Comparison of ENCODE assay signal across 2 cellular contexts in the genomic region with DNA sequence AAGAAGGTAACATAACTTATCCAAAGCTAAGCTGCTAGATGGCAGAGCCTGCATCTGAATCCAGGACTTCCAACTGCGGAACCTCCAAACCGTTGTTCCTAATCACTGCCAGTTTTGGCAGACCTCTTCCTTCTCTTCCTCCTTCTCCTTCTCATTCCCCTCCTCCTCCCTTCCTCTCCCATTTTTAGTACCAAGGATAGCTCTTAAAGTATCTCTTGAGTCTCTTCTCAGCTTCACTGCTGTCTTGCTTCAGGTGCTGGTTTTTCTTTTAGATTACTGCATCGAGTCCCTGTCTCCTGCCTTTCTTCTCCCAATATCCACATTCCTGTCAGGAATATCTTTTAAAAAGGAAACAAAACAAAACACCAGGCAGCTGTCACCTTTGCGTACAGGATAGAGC.
A peak's percentile ranks its signal among the peaks of the same experiment; 100 is the strongest.
TF ChIP-seq lines count a peak whose summit lies in the region.

No MANE protein-coding gene starts in this region.

TF ChIP-seq in HEK293, 187 proteins besides CTCF, POLR2A, EP300 and RAD21 (continued from another document):
- TF ChIP-seq, protein P1, sequence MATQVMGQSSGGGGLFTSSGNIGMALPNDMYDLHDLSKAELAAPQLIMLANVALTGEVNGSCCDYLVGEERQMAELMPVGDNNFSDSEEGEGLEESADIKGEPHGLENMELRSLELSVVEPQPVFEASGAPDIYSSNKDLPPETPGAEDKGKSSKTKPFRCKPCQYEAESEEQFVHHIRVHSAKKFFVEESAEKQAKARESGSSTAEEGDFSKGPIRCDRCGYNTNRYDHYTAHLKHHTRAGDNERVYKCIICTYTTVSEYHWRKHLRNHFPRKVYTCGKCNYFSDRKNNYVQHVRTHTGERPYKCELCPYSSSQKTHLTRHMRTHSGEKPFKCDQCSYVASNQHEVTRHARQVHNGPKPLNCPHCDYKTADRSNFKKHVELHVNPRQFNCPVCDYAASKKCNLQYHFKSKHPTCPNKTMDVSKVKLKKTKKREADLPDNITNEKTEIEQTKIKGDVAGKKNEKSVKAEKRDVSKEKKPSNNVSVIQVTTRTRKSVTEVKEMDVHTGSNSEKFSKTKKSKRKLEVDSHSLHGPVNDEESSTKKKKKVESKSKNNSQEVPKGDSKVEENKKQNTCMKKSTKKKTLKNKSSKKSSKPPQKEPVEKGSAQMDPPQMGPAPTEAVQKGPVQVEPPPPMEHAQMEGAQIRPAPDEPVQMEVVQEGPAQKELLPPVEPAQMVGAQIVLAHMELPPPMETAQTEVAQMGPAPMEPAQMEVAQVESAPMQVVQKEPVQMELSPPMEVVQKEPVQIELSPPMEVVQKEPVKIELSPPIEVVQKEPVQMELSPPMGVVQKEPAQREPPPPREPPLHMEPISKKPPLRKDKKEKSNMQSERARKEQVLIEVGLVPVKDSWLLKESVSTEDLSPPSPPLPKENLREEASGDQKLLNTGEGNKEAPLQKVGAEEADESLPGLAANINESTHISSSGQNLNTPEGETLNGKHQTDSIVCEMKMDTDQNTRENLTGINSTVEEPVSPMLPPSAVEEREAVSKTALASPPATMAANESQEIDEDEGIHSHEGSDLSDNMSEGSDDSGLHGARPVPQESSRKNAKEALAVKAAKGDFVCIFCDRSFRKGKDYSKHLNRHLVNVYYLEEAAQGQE (tag by site-specific recombination; IDR thresholded peaks at IDR 0.05): peak; percentile 97
- TF ChIP-seq, protein P2, sequence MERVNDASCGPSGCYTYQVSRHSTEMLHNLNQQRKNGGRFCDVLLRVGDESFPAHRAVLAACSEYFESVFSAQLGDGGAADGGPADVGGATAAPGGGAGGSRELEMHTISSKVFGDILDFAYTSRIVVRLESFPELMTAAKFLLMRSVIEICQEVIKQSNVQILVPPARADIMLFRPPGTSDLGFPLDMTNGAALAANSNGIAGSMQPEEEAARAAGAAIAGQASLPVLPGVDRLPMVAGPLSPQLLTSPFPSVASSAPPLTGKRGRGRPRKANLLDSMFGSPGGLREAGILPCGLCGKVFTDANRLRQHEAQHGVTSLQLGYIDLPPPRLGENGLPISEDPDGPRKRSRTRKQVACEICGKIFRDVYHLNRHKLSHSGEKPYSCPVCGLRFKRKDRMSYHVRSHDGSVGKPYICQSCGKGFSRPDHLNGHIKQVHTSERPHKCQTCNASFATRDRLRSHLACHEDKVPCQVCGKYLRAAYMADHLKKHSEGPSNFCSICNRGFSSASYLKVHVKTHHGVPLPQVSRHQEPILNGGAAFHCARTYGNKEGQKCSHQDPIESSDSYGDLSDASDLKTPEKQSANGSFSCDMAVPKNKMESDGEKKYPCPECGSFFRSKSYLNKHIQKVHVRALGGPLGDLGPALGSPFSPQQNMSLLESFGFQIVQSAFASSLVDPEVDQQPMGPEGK (tag by site-specific recombination; IDR thresholded peaks at IDR 0.05): no peak
- TF ChIP-seq ZNF121 (tag by site-specific recombination; IDR thresholded peaks at IDR 0.05) (no peak), GLIS1 (tag by site-specific recombination; IDR thresholded peaks at IDR 0.05) (no peak), ZNF23 (tag by site-specific recombination; IDR thresholded peaks at IDR 0.05; ENCODE audit: borderline replicate concordance) (no peak), KLF7 (tag by site-specific recombination; IDR thresholded peaks at IDR 0.05; ENCODE audit: borderline replicate concordance) (no peak), ZNF843 (tag by site-specific recombination; IDR thresholded peaks at IDR 0.05) (no peak), RBAK (tag by site-specific recombination; IDR thresholded peaks at IDR 0.05) (no peak)

TF ChIP-seq in WTC11, 78 proteins besides CTCF, POLR2A, EP300 and RAD21 (continued from another document):
- TF ChIP-seq, protein P3, sequence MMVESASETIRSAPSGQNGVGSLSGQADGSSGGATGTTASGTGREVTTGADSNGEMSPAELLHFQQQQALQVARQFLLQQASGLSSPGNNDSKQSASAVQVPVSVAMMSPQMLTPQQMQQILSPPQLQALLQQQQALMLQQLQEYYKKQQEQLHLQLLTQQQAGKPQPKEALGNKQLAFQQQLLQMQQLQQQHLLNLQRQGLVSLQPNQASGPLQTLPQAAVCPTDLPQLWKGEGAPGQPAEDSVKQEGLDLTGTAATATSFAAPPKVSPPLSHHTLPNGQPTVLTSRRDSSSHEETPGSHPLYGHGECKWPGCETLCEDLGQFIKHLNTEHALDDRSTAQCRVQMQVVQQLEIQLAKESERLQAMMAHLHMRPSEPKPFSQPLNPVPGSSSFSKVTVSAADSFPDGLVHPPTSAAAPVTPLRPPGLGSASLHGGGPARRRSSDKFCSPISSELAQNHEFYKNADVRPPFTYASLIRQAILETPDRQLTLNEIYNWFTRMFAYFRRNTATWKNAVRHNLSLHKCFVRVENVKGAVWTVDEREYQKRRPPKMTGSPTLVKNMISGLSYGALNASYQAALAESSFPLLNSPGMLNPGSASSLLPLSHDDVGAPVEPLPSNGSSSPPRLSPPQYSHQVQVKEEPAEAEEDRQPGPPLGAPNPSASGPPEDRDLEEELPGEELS (CRISPR knock-in tag; IDR thresholded peaks at IDR 0.05): no peak
- TF ChIP-seq SP1 (CRISPR knock-in tag; conservative IDR thresholded peaks at IDR 0.05) (no peak), FOXK1 (CRISPR knock-in tag; IDR thresholded peaks at IDR 0.05) (no peak), ATF1 (CRISPR knock-in tag; IDR thresholded peaks at IDR 0.05) (no peak), TCF7 (CRISPR knock-in tag; IDR thresholded peaks at IDR 0.05; ENCODE audit: low read depth) (no peak), NFE2L1 (CRISPR knock-in tag; IDR thresholded peaks at IDR 0.05) (no peak), ZNF263 (CRISPR knock-in tag; IDR thresholded peaks at IDR 0.05; ENCODE audit: low read depth) (no peak)
- TF ChIP-seq, protein P4, sequence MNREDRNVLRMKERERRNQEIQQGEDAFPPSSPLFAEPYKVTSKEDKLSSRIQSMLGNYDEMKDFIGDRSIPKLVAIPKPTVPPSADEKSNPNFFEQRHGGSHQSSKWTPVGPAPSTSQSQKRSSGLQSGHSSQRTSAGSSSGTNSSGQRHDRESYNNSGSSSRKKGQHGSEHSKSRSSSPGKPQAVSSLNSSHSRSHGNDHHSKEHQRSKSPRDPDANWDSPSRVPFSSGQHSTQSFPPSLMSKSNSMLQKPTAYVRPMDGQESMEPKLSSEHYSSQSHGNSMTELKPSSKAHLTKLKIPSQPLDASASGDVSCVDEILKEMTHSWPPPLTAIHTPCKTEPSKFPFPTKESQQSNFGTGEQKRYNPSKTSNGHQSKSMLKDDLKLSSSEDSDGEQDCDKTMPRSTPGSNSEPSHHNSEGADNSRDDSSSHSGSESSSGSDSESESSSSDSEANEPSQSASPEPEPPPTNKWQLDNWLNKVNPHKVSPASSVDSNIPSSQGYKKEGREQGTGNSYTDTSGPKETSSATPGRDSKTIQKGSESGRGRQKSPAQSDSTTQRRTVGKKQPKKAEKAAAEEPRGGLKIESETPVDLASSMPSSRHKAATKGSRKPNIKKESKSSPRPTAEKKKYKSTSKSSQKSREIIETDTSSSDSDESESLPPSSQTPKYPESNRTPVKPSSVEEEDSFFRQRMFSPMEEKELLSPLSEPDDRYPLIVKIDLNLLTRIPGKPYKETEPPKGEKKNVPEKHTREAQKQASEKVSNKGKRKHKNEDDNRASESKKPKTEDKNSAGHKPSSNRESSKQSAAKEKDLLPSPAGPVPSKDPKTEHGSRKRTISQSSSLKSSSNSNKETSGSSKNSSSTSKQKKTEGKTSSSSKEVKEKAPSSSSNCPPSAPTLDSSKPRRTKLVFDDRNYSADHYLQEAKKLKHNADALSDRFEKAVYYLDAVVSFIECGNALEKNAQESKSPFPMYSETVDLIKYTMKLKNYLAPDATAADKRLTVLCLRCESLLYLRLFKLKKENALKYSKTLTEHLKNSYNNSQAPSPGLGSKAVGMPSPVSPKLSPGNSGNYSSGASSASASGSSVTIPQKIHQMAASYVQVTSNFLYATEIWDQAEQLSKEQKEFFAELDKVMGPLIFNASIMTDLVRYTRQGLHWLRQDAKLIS (CRISPR knock-in tag; IDR thresholded peaks at IDR 0.05; ENCODE audit: borderline replicate concordance): no peak
- TF ChIP-seq, protein P5, sequence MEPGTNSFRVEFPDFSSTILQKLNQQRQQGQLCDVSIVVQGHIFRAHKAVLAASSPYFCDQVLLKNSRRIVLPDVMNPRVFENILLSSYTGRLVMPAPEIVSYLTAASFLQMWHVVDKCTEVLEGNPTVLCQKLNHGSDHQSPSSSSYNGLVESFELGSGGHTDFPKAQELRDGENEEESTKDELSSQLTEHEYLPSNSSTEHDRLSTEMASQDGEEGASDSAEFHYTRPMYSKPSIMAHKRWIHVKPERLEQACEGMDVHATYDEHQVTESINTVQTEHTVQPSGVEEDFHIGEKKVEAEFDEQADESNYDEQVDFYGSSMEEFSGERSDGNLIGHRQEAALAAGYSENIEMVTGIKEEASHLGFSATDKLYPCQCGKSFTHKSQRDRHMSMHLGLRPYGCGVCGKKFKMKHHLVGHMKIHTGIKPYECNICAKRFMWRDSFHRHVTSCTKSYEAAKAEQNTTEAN (CRISPR knock-in tag; IDR thresholded peaks at IDR 0.05): no peak
- TF ChIP-seq, protein P6, sequence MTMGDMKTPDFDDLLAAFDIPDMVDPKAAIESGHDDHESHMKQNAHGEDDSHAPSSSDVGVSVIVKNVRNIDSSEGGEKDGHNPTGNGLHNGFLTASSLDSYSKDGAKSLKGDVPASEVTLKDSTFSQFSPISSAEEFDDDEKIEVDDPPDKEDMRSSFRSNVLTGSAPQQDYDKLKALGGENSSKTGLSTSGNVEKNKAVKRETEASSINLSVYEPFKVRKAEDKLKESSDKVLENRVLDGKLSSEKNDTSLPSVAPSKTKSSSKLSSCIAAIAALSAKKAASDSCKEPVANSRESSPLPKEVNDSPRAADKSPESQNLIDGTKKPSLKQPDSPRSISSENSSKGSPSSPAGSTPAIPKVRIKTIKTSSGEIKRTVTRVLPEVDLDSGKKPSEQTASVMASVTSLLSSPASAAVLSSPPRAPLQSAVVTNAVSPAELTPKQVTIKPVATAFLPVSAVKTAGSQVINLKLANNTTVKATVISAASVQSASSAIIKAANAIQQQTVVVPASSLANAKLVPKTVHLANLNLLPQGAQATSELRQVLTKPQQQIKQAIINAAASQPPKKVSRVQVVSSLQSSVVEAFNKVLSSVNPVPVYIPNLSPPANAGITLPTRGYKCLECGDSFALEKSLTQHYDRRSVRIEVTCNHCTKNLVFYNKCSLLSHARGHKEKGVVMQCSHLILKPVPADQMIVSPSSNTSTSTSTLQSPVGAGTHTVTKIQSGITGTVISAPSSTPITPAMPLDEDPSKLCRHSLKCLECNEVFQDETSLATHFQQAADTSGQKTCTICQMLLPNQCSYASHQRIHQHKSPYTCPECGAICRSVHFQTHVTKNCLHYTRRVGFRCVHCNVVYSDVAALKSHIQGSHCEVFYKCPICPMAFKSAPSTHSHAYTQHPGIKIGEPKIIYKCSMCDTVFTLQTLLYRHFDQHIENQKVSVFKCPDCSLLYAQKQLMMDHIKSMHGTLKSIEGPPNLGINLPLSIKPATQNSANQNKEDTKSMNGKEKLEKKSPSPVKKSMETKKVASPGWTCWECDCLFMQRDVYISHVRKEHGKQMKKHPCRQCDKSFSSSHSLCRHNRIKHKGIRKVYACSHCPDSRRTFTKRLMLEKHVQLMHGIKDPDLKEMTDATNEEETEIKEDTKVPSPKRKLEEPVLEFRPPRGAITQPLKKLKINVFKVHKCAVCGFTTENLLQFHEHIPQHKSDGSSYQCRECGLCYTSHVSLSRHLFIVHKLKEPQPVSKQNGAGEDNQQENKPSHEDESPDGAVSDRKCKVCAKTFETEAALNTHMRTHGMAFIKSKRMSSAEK (CRISPR knock-in tag; IDR thresholded peaks at IDR 0.05; ENCODE audit: borderline replicate concordance): no peak
